In the genomic region with DNA sequence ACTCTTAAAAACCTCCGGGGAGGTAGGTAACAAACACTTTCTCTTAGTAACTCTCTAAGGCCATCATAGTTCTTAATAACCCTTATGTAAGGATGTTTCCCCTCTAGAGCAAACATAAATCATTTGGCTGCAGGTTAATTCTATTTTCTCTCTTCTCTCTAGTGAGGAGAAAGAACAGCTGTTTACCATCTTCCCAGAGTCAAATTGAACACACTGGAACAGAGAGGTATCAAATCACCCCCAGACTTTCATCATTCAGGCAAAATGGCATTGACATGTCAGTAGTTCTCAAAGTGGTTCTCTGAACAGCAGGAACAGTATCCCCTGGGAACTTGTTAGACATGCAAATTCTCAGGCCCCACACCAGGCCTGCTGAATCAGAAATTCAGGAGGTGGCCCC, we compare ENCODE assay signal across 21 cellular contexts.
DNase-seq lines count a peak whose midpoint lies in the region; ATAC-seq and TF ChIP-seq lines count a peak whose summit lies in the region.
"Had no signal": no experiment of that assay in that cellular context is flagged by ENCODE, and none has a peak within 500 bp of the region (broad histone marks: within the 10 kb centered on the region; RNA-seq: fewer than 3 reads in every experiment).

No MANE protein-coding gene starts in this region.

- H2AK5ac ChIP-seq in mesendoderm (ENCODE audit: low read length): no peak overlapping the region

- no peak overlapping the region for H3K4me3 Mint-ChIP-seq in osteocyte (ENCODE audit: unreplicated experiment)
- H3K4me3 Mint-ChIP-seq: CD14-positive monocyte; CD4-positive, alpha-beta memory T cell; HFFc6 had no signal

- H3K27me3 Mint-ChIP-seq in osteocyte (ENCODE audit: unreplicated experiment): peaks cover 20% of the 10 kb centered on the region
- H3K27me3 Mint-ChIP-seq: CD4-positive, alpha-beta memory T cell had no signal

- H2BK120ac ChIP-seq in mesendoderm (ENCODE audit: low read depth, low read length): no peak overlapping the region

- no peak overlapping the region for H3K4me3 ChIP-seq in mesendoderm (ENCODE audit: low read length)
- H3K4me3 ChIP-seq: K562 had no signal

- H3K9ac ChIP-seq in mesendoderm (ENCODE audit: low read length): no peak overlapping the region

- H3K4me1 ChIP-seq in mesendoderm (ENCODE audit: control insufficient read depth, low read depth, low read length): peaks cover 8% of the 10 kb centered on the region

- WGBS in mesendoderm (ENCODE audit: extremely low coverage, insufficient coverage, low lambda C conversion rate): no CpG with 5 or more reads among the region's 1 CpG

- H3K79me2 ChIP-seq in mesendoderm (ENCODE audit: control insufficient read depth, insufficient read depth, low read length): no peaks in the 10 kb centered on the region

- H3K4me1 Mint-ChIP-seq in osteocyte (ENCODE audit: unreplicated experiment): no peaks in the 10 kb centered on the region
- H3K4me1 Mint-ChIP-seq: CD14-positive monocyte; CD4-positive, alpha-beta memory T cell had no signal

- H3K9me3 Mint-ChIP-seq in osteocyte (ENCODE audit: unreplicated experiment): no peaks in the 10 kb centered on the region
- H3K9me3 Mint-ChIP-seq: HFFc6 had no signal

- H3K27me3 ChIP-seq in mesendoderm (ENCODE audit: insufficient read depth, low read length, poor library complexity): no peaks in the 10 kb centered on the region

- no peak overlapping the region for H2BK5ac ChIP-seq in mesendoderm (ENCODE audit: low read length)

- no peak overlapping the region for H3K27ac Mint-ChIP-seq in osteocyte (ENCODE audit: unreplicated experiment)
- H3K27ac Mint-ChIP-seq: CD14-positive monocyte; CD4-positive, alpha-beta memory T cell; HFFc6 had no signal

- H3K36me3 ChIP-seq in mesendoderm (ENCODE audit: control insufficient read depth, insufficient read depth, low read length): no peaks in the 10 kb centered on the region

- H3K4me2 ChIP-seq in mesendoderm (ENCODE audit: low read length): no peak overlapping the region

- no peak overlapping the region for H3K56ac ChIP-seq in mesendoderm (ENCODE audit: low read length)

- no peak for TF ChIP-seq CTCF in osteocyte (IDR thresholded peaks at IDR 0.05)

- no peak overlapping the region for H3K4ac ChIP-seq in mesendoderm (ENCODE audit: low read depth, low read length)

- peak; percentile 11 for DNase-seq in NCI-H128 (lab: John Stamatoyannopoulos, UW; ENCODE audit: unreplicated experiment)
- DNase-seq in NCI-H187 treated with DMSO at 0.1 percent for 48 hours (lab: John Stamatoyannopoulos, UW): peak; percentile 64
- DNase-seq in NCI-H2171 (lab: John Stamatoyannopoulos, UW): peak; percentile 47
- no peak for DNase-seq in mesendoderm
- no peak for DNase-seq in cerebellum (ENCODE audit: low spot score)
- DNase-seq in T-helper 1 cell: no peak
- DNase-seq in osteocyte (ENCODE audit: extremely low spot score, unreplicated experiment): no peak
- DNase-seq: ACHN; AML-193; Calu3; CD4-positive, alpha-beta memory T cell; DMS79 treated with DMSO at 0.1 percent for 48 hours; GF-D8; GOT3; H7; HFFc6; IMR-90 had no signal

- ATAC-seq in GM19463 (IDR thresholded peaks at IDR 0.05; ENCODE audit: unreplicated experiment): no peak
- ATAC-seq: HCT116, K562 had no signal

- no peak overlapping the region for H3K23ac ChIP-seq in mesendoderm (ENCODE audit: low read length)

- H3K18ac ChIP-seq in mesendoderm (ENCODE audit: low read length): peak overlapping the region; percentile 18

- no peak overlapping the region for H2BK15ac ChIP-seq in mesendoderm (replicated peaks; ENCODE audit: low read depth)

- H3K27ac ChIP-seq in mesendoderm (ENCODE audit: low read depth, low read length): no peak overlapping the region

- no peaks in the 10 kb centered on the region for H3K79me1 ChIP-seq in mesendoderm (ENCODE audit: low read length)

- no peak overlapping the region for H4K5ac ChIP-seq in mesendoderm (ENCODE audit: low read length)

- no peaks in the 10 kb centered on the region for H3K36me3 Mint-ChIP-seq in osteocyte (ENCODE audit: unreplicated experiment)
- H3K36me3 Mint-ChIP-seq: CD14-positive monocyte; CD4-positive, alpha-beta memory T cell had no signal

- no peak overlapping the region for H4K8ac ChIP-seq in mesendoderm (ENCODE audit: low read depth, low read length)

Comparison
In these comparisons a context has a peak if more than half of its experiments do, and no peak if none do; other contexts are left out.
1. DNase-seq: peak in NCI-H128 (single experiment), NCI-H187 treated with DMSO at 0.1 percent for 48 hours (single experiment) and NCI-H2171 (single experiment); none in mesendoderm (single experiment), cerebellum (single experiment), T-helper 1 cell (0 of 5) and osteocyte (single experiment).